Comparison of ENCODE assay signal across 2 cellular contexts in the genomic region with DNA sequence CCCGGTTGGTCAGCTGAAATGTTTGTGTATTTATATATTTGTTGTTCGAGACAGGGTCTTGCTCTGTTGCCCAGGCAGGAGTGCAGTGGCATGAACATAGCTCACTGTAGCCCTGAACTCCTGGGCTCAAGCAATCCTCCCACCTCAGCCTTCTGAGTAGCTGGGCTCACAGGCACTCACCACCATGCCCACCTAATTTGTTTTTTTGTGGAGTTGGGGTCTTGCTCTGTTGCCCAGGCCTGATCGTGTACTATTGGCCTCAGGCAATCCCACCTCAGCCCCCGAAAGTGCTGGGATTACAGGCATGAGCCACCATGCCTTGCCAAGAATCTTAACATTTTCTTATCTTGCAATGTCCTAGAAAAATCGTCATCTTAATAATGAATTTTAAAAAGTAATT.
TF ChIP-seq lines count a peak whose summit lies in the region.

No MANE protein-coding gene starts in this region.

TF ChIP-seq in SK-N-SH, 30 proteins besides CTCF, POLR2A, EP300 and RAD21 (continued from another document):
- TF ChIP-seq JUND (IDR thresholded peaks at IDR 0.05) (no peak), CHD2 (IDR thresholded peaks at IDR 0.05; ENCODE audit: low read length, partially characterized antibody) (no peak), GATA2 (CRISPR knock-in tag; IDR thresholded peaks at IDR 0.05) (no peak), SIN3A (IDR thresholded peaks at IDR 0.05; ENCODE audit: borderline replicate concordance, low read depth, low read length) (no peak), RXRA (IDR thresholded peaks at IDR 0.05; ENCODE audit: borderline replicate concordance, low read depth) (no peak), NRF1 (IDR thresholded peaks at IDR 0.05; ENCODE audit: low read depth, low read length) (no peak), FOSL2 (IDR thresholded peaks at IDR 0.05; ENCODE audit: borderline replicate concordance, low read depth) (no peak), TAF1 (IDR thresholded peaks at IDR 0.05; ENCODE audit: borderline replicate concordance, low read depth, low read length) (no peak), MEF2A (IDR thresholded peaks at IDR 0.05; ENCODE audit: borderline replicate concordance, low read depth) (no peak), ELF1 (IDR thresholded peaks at IDR 0.05) (no peak)
- TF ChIP-seq, protein P1, sequence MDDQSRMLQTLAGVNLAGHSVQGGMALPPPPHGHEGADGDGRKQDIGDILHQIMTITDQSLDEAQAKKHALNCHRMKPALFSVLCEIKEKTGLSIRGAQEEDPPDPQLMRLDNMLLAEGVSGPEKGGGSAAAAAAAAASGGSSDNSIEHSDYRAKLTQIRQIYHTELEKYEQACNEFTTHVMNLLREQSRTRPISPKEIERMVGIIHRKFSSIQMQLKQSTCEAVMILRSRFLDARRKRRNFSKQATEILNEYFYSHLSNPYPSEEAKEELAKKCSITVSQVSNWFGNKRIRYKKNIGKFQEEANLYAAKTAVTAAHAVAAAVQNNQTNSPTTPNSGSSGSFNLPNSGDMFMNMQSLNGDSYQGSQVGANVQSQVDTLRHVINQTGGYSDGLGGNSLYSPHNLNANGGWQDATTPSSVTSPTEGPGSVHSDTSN (IDR thresholded peaks at IDR 0.05), result no peak
- TF ChIP-seq, protein P2, sequence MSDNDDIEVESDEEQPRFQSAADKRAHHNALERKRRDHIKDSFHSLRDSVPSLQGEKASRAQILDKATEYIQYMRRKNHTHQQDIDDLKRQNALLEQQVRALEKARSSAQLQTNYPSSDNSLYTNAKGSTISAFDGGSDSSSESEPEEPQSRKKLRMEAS (IDR thresholded peaks at IDR 0.05; ENCODE audit: low read depth), result no peak
- TF ChIP-seq, protein P3, sequence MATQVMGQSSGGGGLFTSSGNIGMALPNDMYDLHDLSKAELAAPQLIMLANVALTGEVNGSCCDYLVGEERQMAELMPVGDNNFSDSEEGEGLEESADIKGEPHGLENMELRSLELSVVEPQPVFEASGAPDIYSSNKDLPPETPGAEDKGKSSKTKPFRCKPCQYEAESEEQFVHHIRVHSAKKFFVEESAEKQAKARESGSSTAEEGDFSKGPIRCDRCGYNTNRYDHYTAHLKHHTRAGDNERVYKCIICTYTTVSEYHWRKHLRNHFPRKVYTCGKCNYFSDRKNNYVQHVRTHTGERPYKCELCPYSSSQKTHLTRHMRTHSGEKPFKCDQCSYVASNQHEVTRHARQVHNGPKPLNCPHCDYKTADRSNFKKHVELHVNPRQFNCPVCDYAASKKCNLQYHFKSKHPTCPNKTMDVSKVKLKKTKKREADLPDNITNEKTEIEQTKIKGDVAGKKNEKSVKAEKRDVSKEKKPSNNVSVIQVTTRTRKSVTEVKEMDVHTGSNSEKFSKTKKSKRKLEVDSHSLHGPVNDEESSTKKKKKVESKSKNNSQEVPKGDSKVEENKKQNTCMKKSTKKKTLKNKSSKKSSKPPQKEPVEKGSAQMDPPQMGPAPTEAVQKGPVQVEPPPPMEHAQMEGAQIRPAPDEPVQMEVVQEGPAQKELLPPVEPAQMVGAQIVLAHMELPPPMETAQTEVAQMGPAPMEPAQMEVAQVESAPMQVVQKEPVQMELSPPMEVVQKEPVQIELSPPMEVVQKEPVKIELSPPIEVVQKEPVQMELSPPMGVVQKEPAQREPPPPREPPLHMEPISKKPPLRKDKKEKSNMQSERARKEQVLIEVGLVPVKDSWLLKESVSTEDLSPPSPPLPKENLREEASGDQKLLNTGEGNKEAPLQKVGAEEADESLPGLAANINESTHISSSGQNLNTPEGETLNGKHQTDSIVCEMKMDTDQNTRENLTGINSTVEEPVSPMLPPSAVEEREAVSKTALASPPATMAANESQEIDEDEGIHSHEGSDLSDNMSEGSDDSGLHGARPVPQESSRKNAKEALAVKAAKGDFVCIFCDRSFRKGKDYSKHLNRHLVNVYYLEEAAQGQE (IDR thresholded peaks at IDR 0.05; ENCODE audit: low read depth, low read length), result no peak

TF ChIP-seq in SK-N-SH treated with all-trans-retinoic acid at 6 μM for 48 hours, 23 proteins besides CTCF, POLR2A, EP300 and RAD21 (continued from another document):
- TF ChIP-seq, protein P4, sequence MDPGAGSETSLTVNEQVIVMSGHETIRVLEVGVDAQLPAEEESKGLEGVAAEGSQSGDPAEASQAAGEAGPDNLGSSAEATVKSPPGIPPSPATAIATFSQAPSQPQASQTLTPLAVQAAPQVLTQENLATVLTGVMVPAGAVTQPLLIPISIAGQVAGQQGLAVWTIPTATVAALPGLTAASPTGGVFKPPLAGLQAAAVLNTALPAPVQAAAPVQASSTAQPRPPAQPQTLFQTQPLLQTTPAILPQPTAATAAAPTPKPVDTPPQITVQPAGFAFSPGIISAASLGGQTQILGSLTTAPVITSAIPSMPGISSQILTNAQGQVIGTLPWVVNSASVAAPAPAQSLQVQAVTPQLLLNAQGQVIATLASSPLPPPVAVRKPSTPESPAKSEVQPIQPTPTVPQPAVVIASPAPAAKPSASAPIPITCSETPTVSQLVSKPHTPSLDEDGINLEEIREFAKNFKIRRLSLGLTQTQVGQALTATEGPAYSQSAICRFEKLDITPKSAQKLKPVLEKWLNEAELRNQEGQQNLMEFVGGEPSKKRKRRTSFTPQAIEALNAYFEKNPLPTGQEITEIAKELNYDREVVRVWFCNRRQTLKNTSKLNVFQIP (CRISPR knock-in tag; IDR thresholded peaks at IDR 0.05; ENCODE audit: borderline replicate concordance, low read depth), result no peak
- TF ChIP-seq ZNF8 (CRISPR knock-in tag; IDR thresholded peaks at IDR 0.05) (no peak), ZFP30 (CRISPR knock-in tag; IDR thresholded peaks at IDR 0.05) (no peak), SNAI2 (CRISPR knock-in tag; IDR thresholded peaks at IDR 0.05) (no peak), CSDC2 (CRISPR knock-in tag; IDR thresholded peaks at IDR 0.05) (no peak), ARNTL (CRISPR knock-in tag; IDR thresholded peaks at IDR 0.05; ENCODE audit: borderline replicate concordance, low read depth) (no peak), ISL1 (CRISPR knock-in tag; IDR thresholded peaks at IDR 0.05) (no peak), GLIS3 (CRISPR knock-in tag; IDR thresholded peaks at IDR 0.05) (no peak)
- TF ChIP-seq, protein P5, sequence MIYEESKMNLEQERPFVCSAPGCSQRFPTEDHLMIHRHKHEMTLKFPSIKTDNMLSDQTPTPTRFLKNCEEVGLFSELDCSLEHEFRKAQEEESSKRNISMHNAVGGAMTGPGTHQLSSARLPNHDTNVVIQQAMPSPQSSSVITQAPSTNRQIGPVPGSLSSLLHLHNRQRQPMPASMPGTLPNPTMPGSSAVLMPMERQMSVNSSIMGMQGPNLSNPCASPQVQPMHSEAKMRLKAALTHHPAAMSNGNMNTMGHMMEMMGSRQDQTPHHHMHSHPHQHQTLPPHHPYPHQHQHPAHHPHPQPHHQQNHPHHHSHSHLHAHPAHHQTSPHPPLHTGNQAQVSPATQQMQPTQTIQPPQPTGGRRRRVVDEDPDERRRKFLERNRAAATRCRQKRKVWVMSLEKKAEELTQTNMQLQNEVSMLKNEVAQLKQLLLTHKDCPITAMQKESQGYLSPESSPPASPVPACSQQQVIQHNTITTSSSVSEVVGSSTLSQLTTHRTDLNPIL (CRISPR knock-in tag; IDR thresholded peaks at IDR 0.05; ENCODE audit: low read depth), result no peak
TF ChIP-seq in SK-N-SH treated with all-trans-retinoic acid at 6 μM for 48 hours: peak in this region for 0.
